1 cellular context compared by ENCODE assay signal in the genomic region with DNA sequence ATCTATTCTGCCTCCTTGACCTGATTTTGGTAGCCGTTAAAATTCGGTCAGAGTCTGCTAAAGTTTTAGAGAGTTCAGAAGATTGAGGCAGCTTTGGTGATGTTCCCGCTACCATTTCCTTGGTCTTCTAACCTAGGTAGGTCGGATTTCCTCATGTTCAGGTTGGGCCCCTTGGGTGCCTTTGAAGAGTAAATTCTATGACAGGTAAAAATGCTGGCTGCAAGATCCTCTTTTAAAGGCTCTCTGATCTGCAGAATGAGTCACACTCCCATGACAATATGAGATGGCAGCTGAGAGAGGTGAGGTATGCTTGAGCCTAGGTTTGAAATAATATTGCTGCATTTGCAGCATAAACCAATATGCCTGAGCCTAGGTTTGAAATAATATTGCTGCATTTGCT.
TF ChIP-seq lines count a peak whose summit lies in the region.

No MANE protein-coding gene starts in this region.

TF ChIP-seq in GM23338, 12 proteins besides CTCF, POLR2A, EP300 and RAD21 (continued from another document):
- TF ChIP-seq, protein P1, sequence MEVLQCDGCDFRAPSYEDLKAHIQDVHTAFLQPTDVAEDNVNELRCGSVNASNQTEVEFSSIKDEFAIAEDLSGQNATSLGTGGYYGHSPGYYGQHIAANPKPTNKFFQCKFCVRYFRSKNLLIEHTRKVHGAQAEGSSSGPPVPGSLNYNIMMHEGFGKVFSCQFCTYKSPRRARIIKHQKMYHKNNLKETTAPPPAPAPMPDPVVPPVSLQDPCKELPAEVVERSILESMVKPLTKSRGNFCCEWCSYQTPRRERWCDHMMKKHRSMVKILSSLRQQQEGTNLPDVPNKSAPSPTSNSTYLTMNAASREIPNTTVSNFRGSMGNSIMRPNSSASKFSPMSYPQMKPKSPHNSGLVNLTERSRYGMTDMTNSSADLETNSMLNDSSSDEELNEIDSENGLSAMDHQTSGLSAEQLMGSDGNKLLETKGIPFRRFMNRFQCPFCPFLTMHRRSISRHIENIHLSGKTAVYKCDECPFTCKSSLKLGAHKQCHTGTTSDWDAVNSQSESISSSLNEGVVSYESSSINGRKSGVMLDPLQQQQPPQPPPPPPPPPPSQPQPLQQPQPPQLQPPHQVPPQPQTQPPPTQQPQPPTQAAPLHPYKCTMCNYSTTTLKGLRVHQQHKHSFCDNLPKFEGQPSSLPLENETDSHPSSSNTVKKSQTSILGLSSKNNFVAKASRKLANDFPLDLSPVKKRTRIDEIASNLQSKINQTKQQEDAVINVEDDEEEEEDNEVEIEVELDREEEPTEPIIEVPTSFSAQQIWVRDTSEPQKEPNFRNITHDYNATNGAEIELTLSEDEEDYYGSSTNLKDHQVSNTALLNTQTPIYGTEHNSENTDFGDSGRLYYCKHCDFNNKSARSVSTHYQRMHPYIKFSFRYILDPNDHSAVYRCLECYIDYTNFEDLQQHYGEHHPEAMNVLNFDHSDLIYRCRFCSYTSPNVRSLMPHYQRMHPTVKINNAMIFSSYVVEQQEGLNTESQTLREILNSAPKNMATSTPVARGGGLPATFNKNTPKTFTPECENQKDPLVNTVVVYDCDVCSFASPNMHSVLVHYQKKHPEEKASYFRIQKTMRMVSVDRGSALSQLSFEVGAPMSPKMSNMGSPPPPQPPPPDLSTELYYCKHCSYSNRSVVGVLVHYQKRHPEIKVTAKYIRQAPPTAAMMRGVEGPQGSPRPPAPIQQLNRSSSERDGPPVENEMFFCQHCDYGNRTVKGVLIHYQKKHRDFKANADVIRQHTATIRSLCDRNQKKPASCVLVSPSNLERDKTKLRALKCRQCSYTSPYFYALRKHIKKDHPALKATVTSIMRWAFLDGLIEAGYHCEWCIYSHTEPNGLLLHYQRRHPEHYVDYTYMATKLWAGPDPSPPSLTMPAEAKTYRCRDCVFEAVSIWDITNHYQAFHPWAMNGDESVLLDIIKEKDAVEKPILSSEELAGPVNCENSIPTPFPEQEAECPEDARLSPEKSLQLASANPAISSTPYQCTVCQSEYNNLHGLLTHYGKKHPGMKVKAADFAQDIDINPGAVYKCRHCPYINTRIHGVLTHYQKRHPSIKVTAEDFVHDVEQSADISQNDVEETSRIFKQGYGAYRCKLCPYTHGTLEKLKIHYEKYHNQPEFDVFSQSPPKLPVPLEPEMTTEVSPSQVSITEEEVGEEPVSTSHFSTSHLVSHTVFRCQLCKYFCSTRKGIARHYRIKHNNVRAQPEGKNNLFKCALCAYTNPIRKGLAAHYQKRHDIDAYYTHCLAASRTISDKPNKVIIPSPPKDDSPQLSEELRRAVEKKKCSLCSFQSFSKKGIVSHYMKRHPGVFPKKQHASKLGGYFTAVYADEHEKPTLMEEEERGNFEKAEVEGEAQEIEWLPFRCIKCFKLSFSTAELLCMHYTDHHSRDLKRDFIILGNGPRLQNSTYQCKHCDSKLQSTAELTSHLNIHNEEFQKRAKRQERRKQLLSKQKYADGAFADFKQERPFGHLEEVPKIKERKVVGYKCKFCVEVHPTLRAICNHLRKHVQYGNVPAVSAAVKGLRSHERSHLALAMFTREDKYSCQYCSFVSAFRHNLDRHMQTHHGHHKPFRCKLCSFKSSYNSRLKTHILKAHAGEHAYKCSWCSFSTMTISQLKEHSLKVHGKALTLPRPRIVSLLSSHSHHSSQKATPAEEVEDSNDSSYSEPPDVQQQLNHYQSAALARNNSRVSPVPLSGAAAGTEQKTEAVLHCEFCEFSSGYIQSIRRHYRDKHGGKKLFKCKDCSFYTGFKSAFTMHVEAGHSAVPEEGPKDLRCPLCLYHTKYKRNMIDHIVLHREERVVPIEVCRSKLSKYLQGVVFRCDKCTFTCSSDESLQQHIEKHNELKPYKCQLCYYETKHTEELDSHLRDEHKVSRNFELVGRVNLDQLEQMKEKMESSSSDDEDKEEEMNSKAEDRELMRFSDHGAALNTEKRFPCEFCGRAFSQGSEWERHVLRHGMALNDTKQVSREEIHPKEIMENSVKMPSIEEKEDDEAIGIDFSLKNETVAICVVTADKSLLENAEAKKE (CRISPR knock-in tag; IDR thresholded peaks at IDR 0.05): peak; percentile 84; the same call in 1 of the 2 replicates
TF ChIP-seq in GM23338: peak in this region for 1.
